ENCODE assay signal across 13 cellular contexts in the genomic region with DNA sequence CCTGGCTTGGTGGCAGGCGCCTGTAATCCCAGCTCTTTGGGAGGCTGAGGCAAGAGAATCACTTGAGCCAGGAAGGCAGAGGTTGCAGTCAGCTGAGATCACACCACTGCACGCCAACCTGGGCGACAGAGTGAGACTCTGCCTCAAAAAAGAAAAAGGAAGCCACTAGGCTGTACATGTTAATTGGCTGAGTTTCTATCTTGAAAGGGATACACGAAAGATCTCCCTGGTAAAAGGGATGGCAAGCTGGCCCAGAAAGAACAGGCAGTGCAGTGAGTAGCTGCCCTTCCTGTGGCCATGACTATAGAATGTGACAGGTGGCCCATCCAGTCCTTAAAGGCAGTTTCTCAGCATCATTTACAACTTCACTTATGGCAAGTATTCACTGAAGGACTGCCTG. TPM values are rescaled to one million over a fixed set of nuclear protein-coding genes. Genes with fewer than 3 reads are reported as not detected.
A peak's percentile ranks its signal among the peaks of the same experiment; 100 is the strongest.
DNase-seq lines count a peak whose midpoint lies in the region; ATAC-seq, FAIRE-seq and TF ChIP-seq lines count a peak whose summit lies in the region.
"Had no signal": no experiment of that assay in that cellular context is flagged by ENCODE, and none has a peak within 500 bp of the region (broad histone marks: within the 10 kb centered on the region; RNA-seq: fewer than 3 reads in every experiment).

No MANE protein-coding gene starts in this region.

- H3K4me3 Mint-ChIP-seq in activated CD4-positive, alpha-beta T cell treated with anti-CD3 and anti-CD28 coated beads for 36 hours = no peak overlapping the region
- H3K4me3 Mint-ChIP-seq: activated B cell treated with CpG ODN at 0.5 μM for 24 hours; stimulated activated memory B cell treated with anti-CD40 and anti-IgM and Interleukin-4, amounts not matched to agents 10 μg/mL and 1 μg/mL and 100 μg/mL, for 72 hours had no signal

- FAIRE-seq in GM12878 (lab: Jason Lieb, UNC) = no peak

- H2AFZ ChIP-seq in GM12878 (ENCODE audit: control insufficient read depth, low read depth, low read length) = no peak overlapping the region

- CTCF ChIA-PET in activated CD4-positive, alpha-beta T cell treated with anti-CD3 and anti-CD28 coated beads for 36 hours (lab: Charles Lee) = no interaction called here
- CTCF ChIA-PET in GM12878 (lab: Yijun Ruan, JAX) = interaction anchor here (0.6 to 0.7 kb wide), 2 partner anchors 11 to 17 kb away, joined by 3 read pairs; no protein-coding TSS in a partner anchor

- H3K27me3 ChIP-seq in GM12878 (replicated peaks in 1 of 2; ENCODE audit: control insufficient read depth in 2 of 2, insufficient read depth in 2 of 2, low read length in 1 of 2) = no peaks in the 10 kb centered on the region
- no peaks in the 10 kb centered on the region for H3K27me3 ChIP-seq in stomach

- H3K36me3 Mint-ChIP-seq in activated CD4-positive, alpha-beta T cell treated with anti-CD3 and anti-CD28 coated beads for 36 hours (ENCODE audit: low read depth) = peaks cover 5% of the 10 kb centered on the region
- H3K36me3 Mint-ChIP-seq: stimulated activated memory B cell treated with anti-CD40 and anti-IgM and Interleukin-4, amounts not matched to agents 10 μg/mL and 1 μg/mL and 100 μg/mL, for 72 hours had no signal

- TF ChIP-seq POLR2A in GM12878 (IDR thresholded peaks at IDR 0.05; ENCODE audit: low read depth, low read length) = no peak
- no peak for TF ChIP-seq POLR2A in stomach (IDR thresholded peaks at IDR 0.05)

- intact Hi-C loops in activated CD4-positive, alpha-beta T cell treated with anti-CD3 and anti-CD28 coated beads for 36 hours (cut with DNase I, micrococcal nuclease) = loop anchor here in 1 of 2 experiments (10.0 kb wide), 1 partner anchor 184 kb away; no protein-coding TSS in a partner anchor
- intact Hi-C loops in GM12878 (cut with micrococcal nuclease; ENCODE audit: unreplicated experiment) = no loop called here
- intact Hi-C loops in stomach (cut with DNase I; ENCODE audit: low total_unique reads) = no loop called here
- intact Hi-C loops in Right ventricle myocardium inferior (cut with DNase I) = no loop called here

- no TSS peak for BruUV-seq in GM12878 (replicated peaks; lab: Mats Ljungman, UMichigan)

- POLR2A ChIA-PET in activated CD4-positive, alpha-beta T cell treated with anti-CD3 and anti-CD28 coated beads for 36 hours (lab: Charles Lee) = no interaction called here
- POLR2A ChIA-PET in GM12878 (lab: Charles Lee) = no interaction called here

- H3K27ac ChIP-seq in GM12878 (ENCODE audit: control insufficient read depth, insufficient read depth) (no peak overlapping the region), stomach (peak overlapping the region in 4 of 5 donors; percentile 39 to 96 (median 86))

- SMC1A ChIA-PET in GM12878 (lab: Charles Lee; ENCODE audit: uncharacterized antibody, unreplicated experiment) = interaction anchor here (0.8 to 4.4 kb wide), 3 partner anchors 9 to 20 kb away, joined by 3 to 30 read pairs (median 4); no protein-coding TSS in a partner anchor

- no peaks in the 10 kb centered on the region for H3K9me3 Mint-ChIP-seq in activated CD4-positive, alpha-beta T cell treated with anti-CD3 and anti-CD28 coated beads for 36 hours (ENCODE audit: low read depth)
- H3K9me3 Mint-ChIP-seq: activated B cell treated with CpG ODN at 0.5 μM for 24 hours; stimulated activated memory B cell treated with anti-CD40 and anti-IgM and Interleukin-4, amounts not matched to agents 10 μg/mL and 1 μg/mL and 100 μg/mL, for 72 hours had no signal

- no peak for TF ChIP-seq RAD21 in GM12878 (IDR thresholded peaks at IDR 0.05; ENCODE audit: insufficient read depth, low read depth, low read length)

- no peaks in the 10 kb centered on the region for H4K20me1 ChIP-seq in GM12878 (ENCODE audit: control insufficient read depth, insufficient read depth)

- H3K9ac ChIP-seq in GM12878 (ENCODE audit: control insufficient read depth, insufficient read depth, low read length) = no peak overlapping the region

- H3K4me3 ChIP-seq in GM12878 = no peak overlapping the region
- H3K4me3 ChIP-seq in stomach = no peak overlapping the region

- no peak for DNase-seq in activated CD4-positive, alpha-beta T cell treated with anti-CD3 and anti-CD28 coated beads for 36 hours
- DNase-seq in activated CD4-positive, alpha-beta T cell treated with anti-CD3 and anti-CD28 coated beads, Interleukin-2, amount 50 U/mL, for 4 hours = no peak
- DNase-seq in GM12878 (ENCODE audit: low read depth, low spot score) = no peak
- DNase-seq in stomach = no peak
- no peak for DNase-seq in Right ventricle myocardium inferior (ENCODE audit: missing footprints)
- DNase-seq in SIG-M5 (lab: John Stamatoyannopoulos, UW) = no peak
- DNase-seq: 8988T, activated B cell treated with CpG ODN at 0.5 μM for 24 hours, DMS53, NCI-H446 treated with DMSO at 0.1 percent for 48 hours had no signal

- in situ Hi-C loops in GM12878 (cut with MboI) = no loop called here

- H3K36me3 ChIP-seq in GM12878 (ENCODE audit: control insufficient read depth in 2 of 2, insufficient read depth in 2 of 2, low read length in 1 of 2) = no peaks in the 10 kb centered on the region
- H3K36me3 ChIP-seq in stomach = no peaks in the 10 kb centered on the region

- WGBS in GM12878 (ENCODE audit: insufficient coverage, insufficient replicate concordance, low lambda C conversion rate, missing lambda C conversion rate) = 37% methylated on average over 4 of the region's 4 CpGs
- WGBS in stomach, 5 donors = 70 to 82% (median 81%) methylated on average over 4 of the region's 4 CpGs

- peak overlapping the region; percentile 11; the same call in 1 of the 2 replicates for H3K4me2 ChIP-seq in GM12878 (ENCODE audit: control insufficient read depth, insufficient read depth)

- RAD21 ChIA-PET in GM12878 (lab: Charles Lee; ENCODE audit: unreplicated experiment) = no interaction called here

- H3K4me1 Mint-ChIP-seq in activated CD4-positive, alpha-beta T cell treated with anti-CD3 and anti-CD28 coated beads for 36 hours = peaks cover 81% of the 10 kb centered on the region

- H3K9me3 ChIP-seq in GM12878 (replicated peaks; ENCODE audit: control insufficient read depth, insufficient read depth, low read length) (no peaks in the 10 kb centered on the region), stomach (no peaks in the 10 kb centered on the region)

- H3K4me1 ChIP-seq in GM12878 (ENCODE audit: control insufficient read depth, insufficient read depth, low read length) (peaks cover 20% of the 10 kb centered on the region), stomach (peaks cover 54 to 99% (median 81%) of the 10 kb centered on the region in 4 donors)

- peaks cover 2% of the 10 kb centered on the region; the same call in 1 of the 2 replicates for H3K79me2 ChIP-seq in GM12878 (ENCODE audit: control insufficient read depth, insufficient read depth, low read length)

- peak; percentile 34 for ATAC-seq in activated CD4-positive, alpha-beta T cell treated with anti-CD3 and anti-CD28 coated beads for 36 hours
- ATAC-seq in HG03432 (IDR thresholded peaks at IDR 0.05; ENCODE audit: unreplicated experiment) (peak; percentile 54), GM12878 (peak; percentile 61), GM18502 (IDR thresholded peaks at IDR 0.05; ENCODE audit: poor library complexity, unreplicated experiment) (no peak), Right ventricle myocardium inferior (no peak)
- ATAC-seq: stimulated activated memory B cell treated with anti-CD40 and anti-IgM and Interleukin-4, amounts not matched to agents 10 μg/mL and 1 μg/mL and 100 μg/mL, for 72 hours had no signal

- no peak for TF ChIP-seq EP300 in GM12878 (IDR thresholded peaks at IDR 0.05; ENCODE audit: borderline replicate concordance in 1 of 2, control insufficient read depth in 1 of 2, low read depth in 2 of 2, low read length in 2 of 2)
- TF ChIP-seq EP300 in stomach (IDR thresholded peaks at IDR 0.05) = no peak

- no peaks in the 10 kb centered on the region for H3K27me3 Mint-ChIP-seq in activated CD4-positive, alpha-beta T cell treated with anti-CD3 and anti-CD28 coated beads for 36 hours

- TF ChIP-seq CTCF in GM12878 (IDR thresholded peaks at IDR 0.05 in 2 of 3, conservative IDR thresholded peaks at IDR 0.05 in 1 of 3; ENCODE audit: control insufficient read depth in 2 of 3, extremely low read depth in 1 of 3, insufficient read depth in 1 of 3, low read depth in 3 of 3, low read length in 3 of 3) = no peak
- TF ChIP-seq CTCF in stomach (IDR thresholded peaks at IDR 0.05) = no peak

- peak overlapping the region; percentile 90 for H3K27ac Mint-ChIP-seq in activated CD4-positive, alpha-beta T cell treated with anti-CD3 and anti-CD28 coated beads for 36 hours
- H3K27ac Mint-ChIP-seq: activated B cell treated with CpG ODN at 0.5 μM for 24 hours; stimulated activated memory B cell treated with anti-CD40 and anti-IgM and Interleukin-4, amounts not matched to agents 10 μg/mL and 1 μg/mL and 100 μg/mL, for 72 hours had no signal

TF ChIP-seq in GM12878, 131 proteins besides CTCF, POLR2A, EP300 and RAD21 (continues in another document):
- TF ChIP-seq TARDBP (IDR thresholded peaks at IDR 0.05; ENCODE audit: borderline replicate concordance) (no peak), ZZZ3 (IDR thresholded peaks at IDR 0.05; ENCODE audit: control insufficient read depth, insufficient read length, low read depth) (no peak), SMC3 (IDR thresholded peaks at IDR 0.05; ENCODE audit: borderline replicate concordance, low read length) (no peak)

RNA-seq across cellular contexts. Expression of gene LRIG1, which starts 12.3 kb away (rescaled TPM):
- total RNA-seq in activated CD4-positive, alpha-beta T cell treated with anti-CD3 and anti-CD28 coated beads for 36 hours = 10 to 100 TPM; 19.1 to 22.7 TPM
- 4.9 and 5.9 TPM in 2 replicates for total RNA-seq in GM12878 (2013; cell fraction: nucleolus; rRNA removed)
- total RNA-seq in GM12878 (2014; rRNA removed) (10.5 and 11.8 TPM in 2 replicates), GM12878 (2014; rRNA removed; fragmentation: Illumina TruSeq; extraction: Trizol) (5.8 and 6.5 TPM in 2 replicates), GM12878 (2021) (11.2 and 12.5 TPM in 2 replicates), stomach (100 to 1,000 TPM in 3 of 5 donors, 10 to 100 TPM in 2; 85.8 to 278 (median 101) TPM), Right ventricle myocardium inferior (93.8 TPM)
- polyA plus RNA-seq in GM12878 (2011; ENCODE audit: low read depth) = 12.4 TPM
- polyA plus RNA-seq in GM12878 (2011; rRNA removed) (12.3 and 16.4 TPM in 2 replicates), GM12878 (2014; fragmentation: Illumina TruSeq; extraction: Trizol) (11.4 and 15.6 TPM in 2 replicates), GM12878 (2014; fragmentation: Nextera tagmentation; extraction: Ambion mirVana) (1 to 10 TPM in 1 of 2 experiments, under 1 TPM in 1; 0.84 to 2.5 TPM), GM12878 (2014; rRNA removed) (7.2 and 9.7 TPM in 2 replicates), GM12878 (2016; fragmentation: Nextera tagmentation; extraction: Ambion mirVana) (1 to 10 TPM; 4.5 to 5.2 TPM), stomach (10 to 100 TPM; 20.2 to 31.5 (median 21.2) TPM)
- polyA plus RNA-seq in GM12878 (2011; cell fraction: cytosol; rRNA removed) = 17.1 and 18.0 TPM in 2 replicates
- 52.5 and 61.5 TPM in 2 replicates for polyA plus RNA-seq in GM12878 (2011; cell fraction: nucleus; rRNA removed)
- polyA plus RNA-seq in GM12878 (2012) = 8.3 and 10.2 TPM in 2 replicates
- 44.8 and 51.0 TPM in 2 replicates for polyA minus RNA-seq in GM12878 (2011; rRNA and poly(A)+ RNA removed)
- 13.2 and 15.9 TPM in 2 replicates for polyA minus RNA-seq in GM12878 (2011; cell fraction: cytosol; rRNA and poly(A)+ RNA removed)
- 33.5 and 46.4 TPM in 2 replicates for polyA minus RNA-seq in GM12878 (2011; cell fraction: nucleus; rRNA and poly(A)+ RNA removed)

Comparison
In these comparisons a context has a peak if more than half of its experiments do, and no peak if none do; other contexts are left out.
1. ATAC-seq: peak in activated CD4-positive, alpha-beta T cell treated with anti-CD3 and anti-CD28 coated beads for 36 hours (single experiment), HG03432 (single experiment) and GM12878 (single experiment); none in GM18502 (single experiment) and Right ventricle myocardium inferior (single experiment).